ENCODE assay signal across 19 cellular contexts in the genomic region with DNA sequence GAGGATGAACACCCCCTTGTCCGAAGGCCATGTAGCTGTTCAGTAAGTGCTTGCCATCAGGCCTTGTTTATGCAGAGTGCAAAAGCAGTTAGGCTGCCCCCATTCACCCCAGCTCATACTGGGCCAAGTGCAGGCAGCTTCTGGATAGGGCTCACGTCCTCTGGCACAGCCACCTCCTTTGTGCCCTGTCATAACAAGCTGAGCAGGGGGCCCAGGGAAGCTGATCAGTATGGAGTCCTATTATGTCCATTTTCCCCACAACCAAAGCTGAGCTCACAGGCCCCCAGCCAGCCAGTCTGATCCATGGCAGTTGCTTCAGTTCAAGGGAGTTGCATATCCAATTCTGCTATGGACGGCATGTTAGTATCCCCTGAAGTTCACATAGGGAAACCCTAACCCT.
"Had no signal": no experiment of that assay in that cellular context is flagged by ENCODE, and none has a peak within 500 bp of the region (broad histone marks: within the 10 kb centered on the region; RNA-seq: fewer than 3 reads in every experiment).

No MANE protein-coding gene starts in this region.

- H3K4me3 ChIP-seq: breast epithelium, coronary artery, esophagus squamous epithelium, gastroesophageal sphincter, lower lobe of right lung, testis, vagina had no signal

- DNase-seq: activated CD4-positive, alpha-beta memory T cell treated with anti-CD3 and anti-CD28 coated beads for 36 hours; activated CD4-positive, alpha-beta T cell treated with anti-CD3 and anti-CD28 coated beads for 48 hours; activated CD4-positive, CD25-positive, alpha-beta regulatory T cell; activated naive CD4-positive, alpha-beta T cell treated with Interleukin-2 at 50 U/mL for 16 hours; activated naive CD8-positive, alpha-beta T cell treated with anti-CD3 and anti-CD28 coated beads for 36 hours; activated T-cell treated with anti-CD3 and anti-CD28 coated beads, Interleukin-2, amount 50 U/mL, for 48 hours; endodermal cell; esophagus squamous epithelium; kidney; lower lobe of right lung; naive thymus-derived CD4-positive, alpha-beta T cell; right cardiac atrium; T1000; testis had no signal

- H3K27ac ChIP-seq: breast epithelium, coronary artery, esophagus squamous epithelium, gastroesophageal sphincter, lower lobe of right lung, testis, vagina had no signal

- ATAC-seq: gastroesophageal sphincter; left lobe of liver; lower lobe of right lung; naive thymus-derived CD4-positive, alpha-beta T cell; right cardiac atrium had no signal

- H3K27me3 ChIP-seq: breast epithelium, esophagus squamous epithelium, gastroesophageal sphincter, testis, vagina had no signal
